In the genomic region with DNA sequence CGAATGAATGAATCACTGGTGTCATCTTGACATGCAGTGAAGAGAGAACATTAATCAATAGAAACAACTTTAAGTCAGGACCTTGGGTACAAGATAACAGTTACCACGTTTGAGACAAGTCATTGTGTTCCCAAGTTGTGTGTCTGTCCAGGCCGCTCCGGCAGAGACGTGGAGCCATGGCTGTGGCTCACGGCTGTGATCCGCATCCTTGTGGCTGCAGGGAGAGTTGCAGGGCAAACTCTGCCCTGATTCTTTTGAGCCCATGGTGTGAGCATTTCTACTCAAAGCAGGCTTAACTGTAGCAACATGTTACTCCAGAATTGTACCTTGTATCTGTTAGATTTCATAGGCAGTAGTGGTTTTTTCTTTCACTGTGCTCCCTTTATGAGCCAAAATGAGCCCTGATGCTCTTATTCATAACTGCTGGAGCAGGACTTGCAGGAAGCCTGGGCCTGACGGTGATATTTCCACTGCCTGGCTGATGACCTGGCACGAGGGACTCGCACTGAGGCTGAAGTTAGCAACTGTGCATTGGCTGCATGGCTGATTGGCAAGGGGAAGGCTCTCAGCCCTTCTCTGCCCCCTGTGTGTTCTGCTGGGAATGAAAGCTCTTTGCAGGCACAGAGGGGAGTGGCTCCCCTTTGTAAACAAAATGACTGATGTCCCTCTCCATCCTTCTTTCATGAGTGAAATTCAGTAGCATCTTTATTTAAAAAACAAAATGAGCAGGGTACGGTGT, we compare ENCODE assay signal across 1 cellular context.
A peak's percentile ranks its signal among the peaks of the same experiment; 100 is the strongest.
TF ChIP-seq lines count a peak whose summit lies in the region.

No MANE protein-coding gene starts in this region.

TF ChIP-seq in H1, 55 proteins besides CTCF, POLR2A, EP300 and RAD21 (continued from another document):
- TF ChIP-seq, protein P1, sequence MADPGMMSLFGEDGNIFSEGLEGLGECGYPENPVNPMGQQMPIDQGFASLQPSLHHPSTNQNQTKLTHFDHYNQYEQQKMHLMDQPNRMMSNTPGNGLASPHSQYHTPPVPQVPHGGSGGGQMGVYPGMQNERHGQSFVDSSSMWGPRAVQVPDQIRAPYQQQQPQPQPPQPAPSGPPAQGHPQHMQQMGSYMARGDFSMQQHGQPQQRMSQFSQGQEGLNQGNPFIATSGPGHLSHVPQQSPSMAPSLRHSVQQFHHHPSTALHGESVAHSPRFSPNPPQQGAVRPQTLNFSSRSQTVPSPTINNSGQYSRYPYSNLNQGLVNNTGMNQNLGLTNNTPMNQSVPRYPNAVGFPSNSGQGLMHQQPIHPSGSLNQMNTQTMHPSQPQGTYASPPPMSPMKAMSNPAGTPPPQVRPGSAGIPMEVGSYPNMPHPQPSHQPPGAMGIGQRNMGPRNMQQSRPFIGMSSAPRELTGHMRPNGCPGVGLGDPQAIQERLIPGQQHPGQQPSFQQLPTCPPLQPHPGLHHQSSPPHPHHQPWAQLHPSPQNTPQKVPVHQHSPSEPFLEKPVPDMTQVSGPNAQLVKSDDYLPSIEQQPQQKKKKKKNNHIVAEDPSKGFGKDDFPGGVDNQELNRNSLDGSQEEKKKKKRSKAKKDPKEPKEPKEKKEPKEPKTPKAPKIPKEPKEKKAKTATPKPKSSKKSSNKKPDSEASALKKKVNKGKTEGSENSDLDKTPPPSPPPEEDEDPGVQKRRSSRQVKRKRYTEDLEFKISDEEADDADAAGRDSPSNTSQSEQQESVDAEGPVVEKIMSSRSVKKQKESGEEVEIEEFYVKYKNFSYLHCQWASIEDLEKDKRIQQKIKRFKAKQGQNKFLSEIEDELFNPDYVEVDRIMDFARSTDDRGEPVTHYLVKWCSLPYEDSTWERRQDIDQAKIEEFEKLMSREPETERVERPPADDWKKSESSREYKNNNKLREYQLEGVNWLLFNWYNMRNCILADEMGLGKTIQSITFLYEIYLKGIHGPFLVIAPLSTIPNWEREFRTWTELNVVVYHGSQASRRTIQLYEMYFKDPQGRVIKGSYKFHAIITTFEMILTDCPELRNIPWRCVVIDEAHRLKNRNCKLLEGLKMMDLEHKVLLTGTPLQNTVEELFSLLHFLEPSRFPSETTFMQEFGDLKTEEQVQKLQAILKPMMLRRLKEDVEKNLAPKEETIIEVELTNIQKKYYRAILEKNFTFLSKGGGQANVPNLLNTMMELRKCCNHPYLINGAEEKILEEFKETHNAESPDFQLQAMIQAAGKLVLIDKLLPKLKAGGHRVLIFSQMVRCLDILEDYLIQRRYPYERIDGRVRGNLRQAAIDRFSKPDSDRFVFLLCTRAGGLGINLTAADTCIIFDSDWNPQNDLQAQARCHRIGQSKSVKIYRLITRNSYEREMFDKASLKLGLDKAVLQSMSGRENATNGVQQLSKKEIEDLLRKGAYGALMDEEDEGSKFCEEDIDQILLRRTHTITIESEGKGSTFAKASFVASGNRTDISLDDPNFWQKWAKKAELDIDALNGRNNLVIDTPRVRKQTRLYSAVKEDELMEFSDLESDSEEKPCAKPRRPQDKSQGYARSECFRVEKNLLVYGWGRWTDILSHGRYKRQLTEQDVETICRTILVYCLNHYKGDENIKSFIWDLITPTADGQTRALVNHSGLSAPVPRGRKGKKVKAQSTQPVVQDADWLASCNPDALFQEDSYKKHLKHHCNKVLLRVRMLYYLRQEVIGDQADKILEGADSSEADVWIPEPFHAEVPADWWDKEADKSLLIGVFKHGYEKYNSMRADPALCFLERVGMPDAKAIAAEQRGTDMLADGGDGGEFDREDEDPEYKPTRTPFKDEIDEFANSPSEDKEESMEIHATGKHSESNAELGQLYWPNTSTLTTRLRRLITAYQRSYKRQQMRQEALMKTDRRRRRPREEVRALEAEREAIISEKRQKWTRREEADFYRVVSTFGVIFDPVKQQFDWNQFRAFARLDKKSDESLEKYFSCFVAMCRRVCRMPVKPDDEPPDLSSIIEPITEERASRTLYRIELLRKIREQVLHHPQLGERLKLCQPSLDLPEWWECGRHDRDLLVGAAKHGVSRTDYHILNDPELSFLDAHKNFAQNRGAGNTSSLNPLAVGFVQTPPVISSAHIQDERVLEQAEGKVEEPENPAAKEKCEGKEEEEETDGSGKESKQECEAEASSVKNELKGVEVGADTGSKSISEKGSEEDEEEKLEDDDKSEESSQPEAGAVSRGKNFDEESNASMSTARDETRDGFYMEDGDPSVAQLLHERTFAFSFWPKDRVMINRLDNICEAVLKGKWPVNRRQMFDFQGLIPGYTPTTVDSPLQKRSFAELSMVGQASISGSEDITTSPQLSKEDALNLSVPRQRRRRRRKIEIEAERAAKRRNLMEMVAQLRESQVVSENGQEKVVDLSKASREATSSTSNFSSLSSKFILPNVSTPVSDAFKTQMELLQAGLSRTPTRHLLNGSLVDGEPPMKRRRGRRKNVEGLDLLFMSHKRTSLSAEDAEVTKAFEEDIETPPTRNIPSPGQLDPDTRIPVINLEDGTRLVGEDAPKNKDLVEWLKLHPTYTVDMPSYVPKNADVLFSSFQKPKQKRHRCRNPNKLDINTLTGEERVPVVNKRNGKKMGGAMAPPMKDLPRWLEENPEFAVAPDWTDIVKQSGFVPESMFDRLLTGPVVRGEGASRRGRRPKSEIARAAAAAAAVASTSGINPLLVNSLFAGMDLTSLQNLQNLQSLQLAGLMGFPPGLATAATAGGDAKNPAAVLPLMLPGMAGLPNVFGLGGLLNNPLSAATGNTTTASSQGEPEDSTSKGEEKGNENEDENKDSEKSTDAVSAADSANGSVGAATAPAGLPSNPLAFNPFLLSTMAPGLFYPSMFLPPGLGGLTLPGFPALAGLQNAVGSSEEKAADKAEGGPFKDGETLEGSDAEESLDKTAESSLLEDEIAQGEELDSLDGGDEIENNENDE (IDR thresholded peaks at IDR 0.05; ENCODE audit: insufficient replicate concordance, low read length): no peak
- TF ChIP-seq ASH2L (IDR thresholded peaks at IDR 0.05; ENCODE audit: low read length): no peak
- no peak for TF ChIP-seq RBBP5 (IDR thresholded peaks at IDR 0.05; ENCODE audit: borderline replicate concordance, low read depth, low read length)
- TF ChIP-seq, protein P2, sequence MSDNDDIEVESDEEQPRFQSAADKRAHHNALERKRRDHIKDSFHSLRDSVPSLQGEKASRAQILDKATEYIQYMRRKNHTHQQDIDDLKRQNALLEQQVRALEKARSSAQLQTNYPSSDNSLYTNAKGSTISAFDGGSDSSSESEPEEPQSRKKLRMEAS (IDR thresholded peaks at IDR 0.05): peak; percentile 47; the same call in 1 of the 2 replicates
- no peak for TF ChIP-seq SAP30 (IDR thresholded peaks at IDR 0.05; ENCODE audit: insufficient read depth, insufficient replicate concordance, low read length)
